In genomic region chr12:102702447-102703114, GRCh38 we compare ENCODE assay signal across 8 cellular contexts.
A peak's percentile ranks its signal among the peaks of the same experiment; 100 is the strongest.
DNase-seq lines count a peak whose midpoint lies in the region; ATAC-seq, FAIRE-seq and TF ChIP-seq lines count a peak whose summit lies in the region.

No MANE protein-coding gene starts in this region.

- H4K20me1 ChIP-seq in SK-N-SH (ENCODE audit: insufficient read depth), result no peaks in the 10 kb centered on the region

- no peak overlapping the region for H3K4me3 ChIP-seq in SK-N-SH (ENCODE audit: low read depth in 2 of 2, low read length in 1 of 2)

- TF ChIP-seq RAD21 in SK-N-SH (IDR thresholded peaks at IDR 0.05; ENCODE audit: low read length), result peak; percentile 53

- CTCF ChIA-PET in SK-N-SH (lab: Yijun Ruan, JAX), result interaction anchor here (0.5 to 1.4 kb wide), 10 partner anchors 9 to 761 kb away, joined by 3 to 6 read pairs (median 3); no protein-coding TSS in a partner anchor

- H3K36me3 ChIP-seq in SK-N-SH (replicated peaks in 1 of 2; ENCODE audit: control insufficient read depth in 1 of 2, insufficient read depth in 2 of 2, low read length in 1 of 2), result no peaks in the 10 kb centered on the region

- no peaks in the 10 kb centered on the region for H3F3A ChIP-seq in SK-N-SH (replicated peaks; ENCODE audit: insufficient read depth)

- H2AFZ ChIP-seq in SK-N-SH (ENCODE audit: low read depth), result no peak overlapping the region

- TF ChIP-seq EP300 in SK-N-SH (IDR thresholded peaks at IDR 0.05; ENCODE audit: borderline replicate concordance in 1 of 2, low read depth in 1 of 2, low read length in 1 of 2), result no peak

- no peaks in the 10 kb centered on the region for H3K79me2 ChIP-seq in SK-N-SH (ENCODE audit: insufficient read depth)

- H3K9me3 ChIP-seq in SK-N-SH, result no peaks in the 10 kb centered on the region

- DNase-seq in CMK (ENCODE audit: low read depth), result peak; percentile 4
- DNase-seq in GM12892 (ENCODE audit: insufficient read length), result peak; percentile 25
- DNase-seq in HUDEP-2 (lab: John Stamatoyannopoulos, UW; ENCODE audit: unreplicated experiment in 76 of 76), result peak in 40 of 76 experiments; percentile 1 to 59 (median 22)
- DNase-seq in SK-N-SH, result peak; percentile 48
- DNase-seq in fibroblast of gingiva (ENCODE audit: low read depth), result peak; percentile 33
- peak; percentile 19 for DNase-seq in non-pigmented ciliary epithelial cell (ENCODE audit: low read depth)
- no peak for DNase-seq in OCI-M2 (lab: John Stamatoyannopoulos, UW; ENCODE audit: unreplicated experiment)

- WGBS in SK-N-SH (ENCODE audit: low lambda C conversion rate), result 28% methylated on average over 6 of the region's 6 CpGs

- peak; percentile 79 for FAIRE-seq in GM12892 (lab: Jason Lieb, UNC)

- H3K27me3 ChIP-seq in SK-N-SH (ENCODE audit: insufficient read depth), result no peaks in the 10 kb centered on the region

- no peak overlapping the region for H3K27ac ChIP-seq in SK-N-SH (ENCODE audit: low read depth in 2 of 2, low read length in 1 of 2)

- POLR2A ChIA-PET in SK-N-SH (lab: Yijun Ruan, JAX), result no interaction called here

- ATAC-seq in HG03520 (IDR thresholded peaks at IDR 0.05; ENCODE audit: unreplicated experiment), result no peak

- no peak for TF ChIP-seq POLR2A in GM12892 (IDR thresholded peaks at IDR 0.05; ENCODE audit: low read depth, low read length)

- H3K4me1 ChIP-seq in SK-N-SH (ENCODE audit: control insufficient read depth in 1 of 2, insufficient read depth in 2 of 2, low read depth in 1 of 2, low read length in 1 of 2), result no peaks in the 10 kb centered on the region

- H3K4me2 ChIP-seq in SK-N-SH, result no peak overlapping the region

- TF ChIP-seq CTCF in SK-N-SH (IDR thresholded peaks at IDR 0.05), result peak; percentile 80

- H3K9ac ChIP-seq in SK-N-SH, result no peak overlapping the region

- no peaks in the 10 kb centered on the region for H3K9me2 ChIP-seq in SK-N-SH

TF ChIP-seq in SK-N-SH, 30 proteins besides CTCF, POLR2A, EP300 and RAD21:
- TF ChIP-seq RXRA (IDR thresholded peaks at IDR 0.05; ENCODE audit: borderline replicate concordance, low read depth) (no peak), GABPA (IDR thresholded peaks at IDR 0.05; ENCODE audit: low read depth) (no peak), YY1 (IDR thresholded peaks at IDR 0.05; ENCODE audit: low read depth) (no peak), CHD2 (IDR thresholded peaks at IDR 0.05; ENCODE audit: low read length, partially characterized antibody) (no peak), SMC3 (IDR thresholded peaks at IDR 0.05; ENCODE audit: low read depth, low read length) (peak; percentile 66), GATA2 (CRISPR knock-in tag; IDR thresholded peaks at IDR 0.05) (no peak), NFIC (IDR thresholded peaks at IDR 0.05; ENCODE audit: borderline replicate concordance) (peak; percentile 40; the same call in 1 of the 2 replicates), USF2 (IDR thresholded peaks at IDR 0.05; ENCODE audit: borderline replicate concordance, low read depth, low read length) (no peak), JUND (IDR thresholded peaks at IDR 0.05) (no peak), RCOR1 (IDR thresholded peaks at IDR 0.05; ENCODE audit: low read length) (no peak), SIN3A (IDR thresholded peaks at IDR 0.05; ENCODE audit: borderline replicate concordance, low read depth, low read length) (no peak), NRF1 (IDR thresholded peaks at IDR 0.05; ENCODE audit: low read depth, low read length) (0 out of 2 replicates have a peak, but pooled peaks have one; percentile 4), ZBTB33 (IDR thresholded peaks at IDR 0.05; ENCODE audit: borderline replicate concordance, low read depth) (no peak)
- TF ChIP-seq, protein P1, sequence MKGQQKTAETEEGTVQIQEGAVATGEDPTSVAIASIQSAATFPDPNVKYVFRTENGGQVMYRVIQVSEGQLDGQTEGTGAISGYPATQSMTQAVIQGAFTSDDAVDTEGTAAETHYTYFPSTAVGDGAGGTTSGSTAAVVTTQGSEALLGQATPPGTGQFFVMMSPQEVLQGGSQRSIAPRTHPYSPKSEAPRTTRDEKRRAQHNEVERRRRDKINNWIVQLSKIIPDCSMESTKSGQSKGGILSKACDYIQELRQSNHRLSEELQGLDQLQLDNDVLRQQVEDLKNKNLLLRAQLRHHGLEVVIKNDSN (IDR thresholded peaks at IDR 0.05; ENCODE audit: borderline replicate concordance, low read depth), result no peak
- TF ChIP-seq, protein P2, sequence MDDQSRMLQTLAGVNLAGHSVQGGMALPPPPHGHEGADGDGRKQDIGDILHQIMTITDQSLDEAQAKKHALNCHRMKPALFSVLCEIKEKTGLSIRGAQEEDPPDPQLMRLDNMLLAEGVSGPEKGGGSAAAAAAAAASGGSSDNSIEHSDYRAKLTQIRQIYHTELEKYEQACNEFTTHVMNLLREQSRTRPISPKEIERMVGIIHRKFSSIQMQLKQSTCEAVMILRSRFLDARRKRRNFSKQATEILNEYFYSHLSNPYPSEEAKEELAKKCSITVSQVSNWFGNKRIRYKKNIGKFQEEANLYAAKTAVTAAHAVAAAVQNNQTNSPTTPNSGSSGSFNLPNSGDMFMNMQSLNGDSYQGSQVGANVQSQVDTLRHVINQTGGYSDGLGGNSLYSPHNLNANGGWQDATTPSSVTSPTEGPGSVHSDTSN (IDR thresholded peaks at IDR 0.05), result no peak
